15 cellular contexts compared by ENCODE assay signal in genomic region chr7:4714161-4714700, GRCh38.
"Had no signal": no experiment of that assay in that cellular context is flagged by ENCODE, and none has a peak within 500 bp of the region (broad histone marks: within the 10 kb centered on the region; RNA-seq: fewer than 3 reads in every experiment).

No MANE protein-coding gene starts in this region.

- H3K9me3 ChIP-seq: adrenal gland, ovary, tibial artery, uterus had no signal

- H3K9me3 Mint-ChIP-seq: activated naive CD4-positive, alpha-beta T cell treated with anti-CD3 and anti-CD28 coated beads, Interleukin-2, amount 10 ng/mL, durations not matched to agents 7 days and 5 days had no signal

- H3K27ac Mint-ChIP-seq: activated naive CD4-positive, alpha-beta T cell treated with anti-CD3 and anti-CD28 coated beads, Interleukin-2, amount 10 ng/mL, durations not matched to agents 7 days and 5 days had no signal

- H3K4me3 ChIP-seq: adrenal gland, ovary, tibial artery, uterus had no signal

- DNase-seq: activated naive CD4-positive, alpha-beta T cell treated with anti-CD3 and anti-CD28 coated beads, Interleukin-2, amount 10 ng/mL, durations not matched to agents 7 days and 5 days; activated T-cell treated with anti-CD3 and anti-CD28 coated beads for 4 hours; adrenal gland; foreskin fibroblast; head of caudate nucleus; kidney glomerular epithelial cell; left ventricle myocardium superior; mesendoderm; ovary; stimulated activated CD4-positive, alpha-beta T cell treated with anti-CD3 and anti-CD28 coated beads, Interleukin-2, amount 100 ng/mL, for 24 hours; stimulated activated naive CD4-positive, alpha-beta T cell; SW 1271; tibial artery; uterus had no signal

- H3K27me3 ChIP-seq: adrenal gland, ovary, tibial artery, uterus had no signal

- H3K27me3 Mint-ChIP-seq: activated naive CD4-positive, alpha-beta T cell treated with anti-CD3 and anti-CD28 coated beads, Interleukin-2, amount 10 ng/mL, durations not matched to agents 7 days and 5 days had no signal

- H3K36me3 ChIP-seq: adrenal gland, ovary, uterus had no signal

- H3K27ac ChIP-seq: ovary, tibial artery had no signal

- H3K4me3 Mint-ChIP-seq: activated naive CD4-positive, alpha-beta T cell treated with anti-CD3 and anti-CD28 coated beads, Interleukin-2, amount 10 ng/mL, durations not matched to agents 7 days and 5 days had no signal

- ATAC-seq: activated CD4-positive, CD25-positive, alpha-beta regulatory T cell treated with anti-CD3 and anti-CD28 coated beads, Interleukin-2, amount 50 U/mL, for 24 hours had no signal
